Comparison of ENCODE assay signal across 17 cellular contexts in genomic region chrX:131288188-131288587, GRCh38. TPM values are rescaled to one million over a fixed set of nuclear protein-coding genes. Genes with fewer than 3 reads are reported as not detected.
DNase-seq lines count a peak whose midpoint lies in the region; FAIRE-seq and TF ChIP-seq lines count a peak whose summit lies in the region.
"Had no signal": no experiment of that assay in that cellular context is flagged by ENCODE, and none has a peak within 500 bp of the region (broad histone marks: within the 10 kb centered on the region; RNA-seq: fewer than 3 reads in every experiment).

No MANE protein-coding gene starts in this region.

- no peaks in the 10 kb centered on the region for H3K79me1 ChIP-seq in H9 (ENCODE audit: insufficient read depth, low read depth, low read length, poor library complexity, severe bottlenecking)

- H3K4ac ChIP-seq in H9 (ENCODE audit: low read depth, low read length): no peak overlapping the region

- H3T11ph ChIP-seq in H9 (ENCODE audit: low read length): no peak overlapping the region

- no peak overlapping the region for H3K9ac ChIP-seq in H9 (ENCODE audit: extremely low read depth, insufficient read length, low read length)

- in situ Hi-C loops in astrocyte of the cerebellum (cut with HindIII; ENCODE audit: low sequenced_read_pairs): no loop called here

- H3K18ac ChIP-seq in H9 (ENCODE audit: insufficient read length, low read depth, low read length): peak overlapping the region; percentile 53

- H3K79me2 ChIP-seq in H9 (ENCODE audit: insufficient read depth, low read length) (no peaks in the 10 kb centered on the region), hepatocyte (no peaks in the 10 kb centered on the region)

- H4K91ac ChIP-seq in H9 (ENCODE audit: insufficient read length, low read depth, low read length): no peak overlapping the region

- H2AFZ ChIP-seq in H9 (ENCODE audit: low read length) (no peak overlapping the region), hepatocyte (no peak overlapping the region)

- H3K9me3 ChIP-seq in H9 (ENCODE audit: control insufficient read depth, low read depth, low read length) (no peaks in the 10 kb centered on the region), hepatocyte (ENCODE audit: low read depth) (no peaks in the 10 kb centered on the region), small intestine (ENCODE audit: control insufficient read depth, low read depth) (no peaks in the 10 kb centered on the region)

- H2AK5ac ChIP-seq in H9 (ENCODE audit: insufficient read length, low read length): no peak overlapping the region

- H3K14ac ChIP-seq in H9 (ENCODE audit: insufficient read depth, low read length): no peak overlapping the region

- peaks cover 66 to 69% of the 10 kb centered on the region in 2 experiments for H3K4me1 Mint-ChIP-seq in H9
- peaks cover 47% of the 10 kb centered on the region for H3K4me1 Mint-ChIP-seq in nephron progenitor cell
- H3K4me1 Mint-ChIP-seq in HFFc6 (ENCODE audit: low read depth): no peaks in the 10 kb centered on the region

- H2BK120ac ChIP-seq in H9 (ENCODE audit: low read depth, low read length, poor library complexity, severe bottlenecking): no peak overlapping the region

- peaks cover 9% of the 10 kb centered on the region for H3K23me2 ChIP-seq in H9 (ENCODE audit: insufficient read length, low read depth, low read length, poor library complexity, severe bottlenecking)

- no CpG with 5 or more reads among the region's 1 CpG for WGBS in H9 (ENCODE audit: extremely low coverage, insufficient read length, low lambda C conversion rate)
- 78% methylated on average over 1 of the region's 1 CpG for WGBS in hepatocyte (ENCODE audit: low lambda C conversion rate, missing lambda C conversion rate)
- 40 to 76% (median 43%) methylated on average over 1 of the region's 1 CpG for WGBS in small intestine, 3 donors

- H3K4me3 Mint-ChIP-seq in H9 (peak overlapping the region; percentile 76 to 86), nephron progenitor cell (peak overlapping the region; percentile 86), HFFc6 (no peak overlapping the region)

- H4K8ac ChIP-seq in H9 (replicated peaks; ENCODE audit: insufficient read length, low read depth, low read length): no peak overlapping the region

- H3K27me3 Mint-ChIP-seq in H9 (ENCODE audit: low read depth): no peaks in the 10 kb centered on the region
- H3K27me3 Mint-ChIP-seq in nephron progenitor cell (ENCODE audit: low read depth, poor library complexity): no peaks in the 10 kb centered on the region
- H3K27me3 Mint-ChIP-seq in HFFc6 (ENCODE audit: insufficient read depth): no peaks in the 10 kb centered on the region; the same call in 1 of the 2 replicates

- H2BK12ac ChIP-seq in H9 (ENCODE audit: insufficient read length, low read depth, low read length): no peak overlapping the region

- H3K27me3 ChIP-seq in H9 (ENCODE audit: insufficient read depth, low read length): no peaks in the 10 kb centered on the region
- no peaks in the 10 kb centered on the region for H3K27me3 ChIP-seq in hepatocyte
- H3K27me3 ChIP-seq in small intestine (ENCODE audit: control insufficient read depth in 2 of 2, insufficient read depth in 2 of 2, low read length in 2 of 2): no peaks in the 10 kb centered on the region

- H3K36me3 Mint-ChIP-seq in H9 (ENCODE audit: insufficient read depth in 1 of 3, low read depth in 3 of 3): peaks cover 6 to 26% (median 9%) of the 10 kb centered on the region in 3 experiments; a peak in 5 of 7 replicates
- H3K36me3 Mint-ChIP-seq in nephron progenitor cell (ENCODE audit: low read depth): no peaks in the 10 kb centered on the region
- H3K36me3 Mint-ChIP-seq in HFFc6 (ENCODE audit: low read depth): no peaks in the 10 kb centered on the region

- peak overlapping the region; percentile 66 for H3K4me2 ChIP-seq in H9 (ENCODE audit: insufficient read depth, insufficient read length, low read length)
- peak overlapping the region; percentile 82 for H3K4me2 ChIP-seq in hepatocyte

- FAIRE-seq in small intestine (lab: Jason Lieb, UNC): no peak
- FAIRE-seq: GM12878, GM18507, HTR-8/SVneo had no signal

- H3K9me3 Mint-ChIP-seq in H9: no peaks in the 10 kb centered on the region
- H3K9me3 Mint-ChIP-seq in nephron progenitor cell: no peaks in the 10 kb centered on the region
- H3K9me3 Mint-ChIP-seq in HFFc6: no peaks in the 10 kb centered on the region

- no peak overlapping the region for H2BK5ac ChIP-seq in H9 (ENCODE audit: insufficient read length, low read length)

- H3K56ac ChIP-seq in H9 (ENCODE audit: insufficient read length, low read depth, low read length): no peak overlapping the region

- TF ChIP-seq CTCF in H9 (conservative IDR thresholded peaks at IDR 0.05) (no peak), astrocyte of the cerebellum (IDR thresholded peaks at IDR 0.05; ENCODE audit: low read depth, low read length, missing control alignments) (no peak), hepatocyte (IDR thresholded peaks at IDR 0.05; ENCODE audit: poor library complexity) (no peak), nephron progenitor cell (IDR thresholded peaks at IDR 0.05) (no peak), HFFc6 (IDR thresholded peaks at IDR 0.05) (no peak)

- no peaks in the 10 kb centered on the region for H3K36me3 ChIP-seq in hepatocyte (replicated peaks; ENCODE audit: insufficient read depth, low read depth)
- H3K36me3 ChIP-seq in small intestine (ENCODE audit: control insufficient read depth in 2 of 2, insufficient read depth in 2 of 2, low read length in 2 of 2): no peaks in the 10 kb centered on the region

- no peaks in the 10 kb centered on the region for H4K20me1 ChIP-seq in H9 (ENCODE audit: control insufficient read depth, insufficient read depth, insufficient read length)
- H4K20me1 ChIP-seq in hepatocyte (ENCODE audit: insufficient read depth, poor library complexity, severe bottlenecking): no peaks in the 10 kb centered on the region

- H3K23ac ChIP-seq in H9 (ENCODE audit: insufficient read length, low read depth, low read length): no peak overlapping the region

- H3K9me2 ChIP-seq in hepatocyte (replicated peaks; ENCODE audit: insufficient read depth): no peaks in the 10 kb centered on the region

- peak overlapping the region in 2 of 3 experiments; percentile 51 to 76; a peak in 2 of 7 replicates for H3K27ac Mint-ChIP-seq in H9
- no peak overlapping the region for H3K27ac Mint-ChIP-seq in nephron progenitor cell
- no peak overlapping the region for H3K27ac Mint-ChIP-seq in HFFc6

- H3K27ac ChIP-seq in H9 (ENCODE audit: insufficient read length, low read depth, low read length) (no peak overlapping the region), hepatocyte (no peak overlapping the region), small intestine (ENCODE audit: low read depth in 1 of 2, low read length in 1 of 2) (no peak overlapping the region)

- DNase-seq in H9 (no peak), astrocyte of the cerebellum (ENCODE audit: low read depth) (no peak), hepatocyte (ENCODE audit: low spot score) (no peak), nephron progenitor cell (no peak), NCI-H1105 (lab: John Stamatoyannopoulos, UW) (no peak), small intestine (no peak), HuH-7.5 (ENCODE audit: low spot score) (no peak), HFFc6 (no peak)
- DNase-seq: AML-193, Karpas-422, NCI-H1436 treated with DMSO at 0.1 percent for 48 hours, NCI-H2081, NCI-H524, SIG-M5 had no signal

- H2BK20ac ChIP-seq in H9 (ENCODE audit: low read depth, low read length, poor library complexity, severe bottlenecking): no peak overlapping the region

- H3K4me3 ChIP-seq in astrocyte of the cerebellum (ENCODE audit: low read depth, low read length): peak overlapping the region; percentile 44
- no peak overlapping the region for H3K4me3 ChIP-seq in hepatocyte
- H3K4me3 ChIP-seq in small intestine (ENCODE audit: low read depth in 1 of 2, low read length in 2 of 2): no peak overlapping the region
- H3K4me3 ChIP-seq: GM12878 had no signal

- H3K4me1 ChIP-seq in H9 (ENCODE audit: insufficient read depth, low read length) (peaks cover 20% of the 10 kb centered on the region), hepatocyte (ENCODE audit: insufficient read depth) (no peaks in the 10 kb centered on the region), small intestine (ENCODE audit: control insufficient read depth in 2 of 2, insufficient read depth in 1 of 2, low read depth in 1 of 2, low read length in 1 of 2) (no peaks in the 10 kb centered on the region)

- H2BK15ac ChIP-seq in H9 (ENCODE audit: low read depth, low read length): no peak overlapping the region

- no peak overlapping the region for H4K5ac ChIP-seq in H9 (ENCODE audit: insufficient read length, low read depth, low read length)

RNA-seq across cellular contexts. Expression of gene IGSF1, which starts 0.9 kb away (rescaled TPM):
- total RNA-seq in H9 (2021) (11.9 and 12.5 TPM in 2 replicates), hepatocyte (15.1 and 16.7 TPM in 2 replicates)
- polyA plus RNA-seq in hepatocyte (7.1 and 13.1 TPM in 2 replicates), small intestine (under 1 TPM in 1 of 3 donors, not detected in 2; 0.15 TPM)
- total RNA-seq in HFFc6 (2021; fragmentation: NEBNext Ultra II Directional; extraction: Animal tissue kit (Norgen Biotek cat#: 25700)): not detected

Comparison
In these comparisons a context has a peak if more than half of its experiments do, and no peak if none do; other contexts are left out.
1. H3K27ac Mint-ChIP-seq: peak in H9 (2 of 3); none in nephron progenitor cell (single experiment) and HFFc6 (single experiment).
2. RNA of gene IGSF1, which starts 0.9 kb away (total RNA-seq): 15.1 to 16.7 TPM in hepatocyte and 11.9 to 12.5 TPM in H9; not detected in HFFc6; every median in the first group is over 10 times any median in the second.